8 cellular contexts compared by ENCODE assay signal in the genomic region with DNA sequence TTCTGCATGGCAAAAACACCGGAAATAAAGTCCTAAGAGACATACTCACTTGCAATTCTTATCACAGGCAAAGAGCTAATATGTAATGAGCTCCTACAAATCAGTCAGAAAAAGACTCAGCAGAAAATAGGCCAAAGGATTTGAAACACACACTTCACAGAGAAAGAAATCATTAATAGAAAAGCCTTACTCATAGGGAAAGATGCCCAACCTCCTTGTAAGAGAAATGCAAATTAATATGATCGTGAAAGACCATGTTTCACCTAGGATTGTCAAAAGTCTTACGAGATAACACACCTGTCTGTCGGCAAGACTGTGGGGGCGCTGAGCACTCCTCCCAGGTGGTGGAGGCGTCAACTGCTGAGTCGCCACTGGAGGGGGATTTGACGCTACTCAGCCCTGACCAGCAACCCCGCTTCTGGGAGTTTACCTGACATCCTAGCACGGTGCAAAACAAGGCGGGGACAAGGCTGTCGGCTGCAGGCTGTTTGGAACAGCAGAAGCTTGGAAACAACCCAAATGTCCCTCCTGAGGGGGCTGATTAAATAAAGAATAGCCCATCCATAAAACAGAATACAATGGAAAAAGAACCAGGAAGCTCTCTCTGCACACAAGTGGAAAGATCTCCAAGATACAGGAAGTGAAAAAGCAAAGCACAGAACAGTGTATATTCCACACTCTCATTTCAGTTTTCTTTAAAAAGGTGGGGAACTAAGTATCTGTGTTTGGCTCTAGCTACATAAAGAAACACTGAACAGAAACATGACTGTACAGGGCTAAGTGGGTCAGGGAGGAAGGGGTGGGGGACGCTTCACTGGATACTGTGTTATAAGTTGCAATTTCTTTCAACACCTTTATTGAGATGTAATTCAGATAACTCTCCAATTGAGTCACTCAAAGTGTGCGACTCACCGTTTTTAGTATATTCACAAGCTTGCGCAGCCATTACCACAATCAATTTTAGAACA. TPM values are rescaled to one million over a fixed set of nuclear protein-coding genes. Genes with fewer than 3 reads are reported as not detected.
DNase-seq lines count a peak whose midpoint lies in the region; ATAC-seq and TF ChIP-seq lines count a peak whose summit lies in the region.

No MANE protein-coding gene starts in this region.

- peak; percentile 75 for DNase-seq in GM10248 (ENCODE audit: extremely low spot score)
- DNase-seq in LHCN-M2 (ENCODE audit: low read depth): peak; percentile 50
- peak; percentile 45 for DNase-seq in activated T-cell treated with anti-CD3 and anti-CD28 coated beads, Interleukin-2, amount 50 U/mL, for 1 hour
- peak; percentile 72 for DNase-seq in fibroblast of the aortic adventitia (ENCODE audit: low read depth)
- DNase-seq in renal cortical epithelial cell (ENCODE audit: low read depth): peak; percentile 93
- no peak for DNase-seq in left lobe of liver (ENCODE audit: low spot score)
- no peak for DNase-seq in AML-193 (lab: John Stamatoyannopoulos, UW)

- CTCF ChIA-PET in GM10248 (lab: Yijun Ruan, JAX): interaction anchor here (0.6 to 2.4 kb wide), 7 partner anchors 8 to 191 kb away, joined by 3 to 6 read pairs (median 4); no protein-coding TSS in a partner anchor

- ATAC-seq in GM21528 (IDR thresholded peaks at IDR 0.05; ENCODE audit: low FRiP score, unreplicated experiment): peak; percentile 56
- no peak for ATAC-seq in left lobe of liver

- H3K4me3 ChIP-seq in fibroblast of the aortic adventitia (ENCODE audit: low read depth, low read length): peak overlapping the region; percentile 10

- POLR2A ChIA-PET in GM10248 (lab: Yijun Ruan, JAX): interaction anchor here (0.6 to 1.2 kb wide), 3 partner anchors 9 to 75 kb away, joined by 3 to 5 read pairs (median 4); no protein-coding TSS in a partner anchor

- no peak for TF ChIP-seq CTCF in GM10248 (IDR thresholded peaks at IDR 0.05; ENCODE audit: control extremely low read depth, extremely low read depth, low read depth, missing control alignments)
- TF ChIP-seq CTCF in fibroblast of the aortic adventitia (IDR thresholded peaks at IDR 0.05; ENCODE audit: insufficient read depth, low read length): no peak

RNA-seq across cellular contexts. Expression of gene CSNK1E, which starts 11.5 kb away (rescaled TPM):
- total RNA-seq in LHCN-M2 (2014; rRNA removed): 121 and 134 TPM in 2 replicates
- polyA plus RNA-seq in LHCN-M2 (2012): 120 TPM
- 31.5 and 94.7 TPM in 2 replicates for total RNA-seq in fibroblast of the aortic adventitia (ENCODE audit: low replicate concordance)
- total RNA-seq in renal cortical epithelial cell: 86.7 and 118 TPM in 2 replicates
- 29.4 TPM for total RNA-seq in left lobe of liver

RNA-seq across cellular contexts. Expression of gene TMEM184B, which starts 33.0 kb away (rescaled TPM):
- total RNA-seq in LHCN-M2 (2014; rRNA removed) (61.3 and 70.6 TPM in 2 replicates), fibroblast of the aortic adventitia (ENCODE audit: low replicate concordance) (20.2 and 46.0 TPM in 2 replicates), renal cortical epithelial cell (16.5 and 67.5 TPM in 2 replicates), left lobe of liver (11.7 TPM)
- 57.6 TPM for polyA plus RNA-seq in LHCN-M2 (2012)

Comparison
In these comparisons a context has a peak if more than half of its experiments do, and no peak if none do; other contexts are left out.
1. DNase-seq: peak in GM10248 (single experiment), LHCN-M2 (single experiment), activated T-cell treated with anti-CD3 and anti-CD28 coated beads, Interleukin-2, amount 50 U/mL, for 1 hour (single experiment), fibroblast of the aortic adventitia (single experiment) and renal cortical epithelial cell (single experiment); none in left lobe of liver (single experiment) and AML-193 (0 of 2).